In genomic region chr1:26350343-26350700, GRCh38 we compare ENCODE assay signal across 31 cellular contexts. TPM values are rescaled to one million over a fixed set of nuclear protein-coding genes. Genes with fewer than 3 reads are reported as not detected.
A peak's percentile ranks its signal among the peaks of the same experiment; 100 is the strongest.
DNase-seq lines count a peak whose midpoint lies in the region; ATAC-seq, FAIRE-seq and TF ChIP-seq lines count a peak whose summit lies in the region.
"Had no signal": no experiment of that assay in that cellular context is flagged by ENCODE, and none has a peak within 500 bp of the region (broad histone marks: within the 10 kb centered on the region; RNA-seq: fewer than 3 reads in every experiment).

No MANE protein-coding gene starts in this region.

- DNase-seq in GM23338 (ENCODE audit: low spot score) (no peak), PC-9 (no peak), esophagus squamous epithelium (lab: John Stamatoyannopoulos, UW) (no peak), neuronal stem cell (ENCODE audit: low spot score) (no peak), GM10248 (ENCODE audit: extremely low spot score) (no peak), frontal cortex (ENCODE audit: low spot score in 2 of 2) (no peak), SKM-1 treated with dmso at 0.1 percent for 144 hours (lab: John Stamatoyannopoulos, UW; ENCODE audit: unreplicated experiment) (no peak)
- DNase-seq: activated CD4-positive, alpha-beta T cell treated with anti-CD3 and anti-CD28 coated beads, Interleukin-2, amount 10 ng/mL, durations not matched to agents 7 days and 5 days; activated gamma-delta T cell treated with Interleukin-2 at 50 U/mL for 16 hours; activated T-cell treated with anti-CD3 and anti-CD28 coated beads, Interleukin-2, amount 50 U/mL, for 24 hours; caudate nucleus; cortex of kidney; head of caudate nucleus; mammary epithelial cell; MV-4-11; NCI-H1694; NCI-H2171 treated with DMSO at 0.1 percent for 48 hours; NCI-H524 treated with DMSO at 0.1 percent for 48 hours; NK-92 treated with Interleukin-12 subunit alpha and Interleukin-12 subunit beta, amount 100 ng/mL, for 24 hours; nucleus accumbens; psoas muscle; SIG-M5; stimulated activated naive CD8-positive, alpha-beta T cell treated with anti-CD3 and anti-CD28 coated beads, Interleukin-15, Interleukin-2, amounts not matched to agents 100 U/mL and 50 U/mL, for 24 hours; T-helper 9 cell; WERI-Rb-1 had no signal

- H3K9me3 Mint-ChIP-seq in GM23338, result no peaks in the 10 kb centered on the region
- H3K9me3 Mint-ChIP-seq: activated CD4-positive, alpha-beta T cell treated with anti-CD3 and anti-CD28 coated beads, Interleukin-2, amount 10 ng/mL, durations not matched to agents 7 days and 5 days; activated T-cell treated with anti-CD3 and anti-CD28 coated beads, Interleukin-2, amount 50 U/mL, for 24 hours had no signal

- H3K23ac ChIP-seq in neuronal stem cell (ENCODE audit: low read depth, low read length, poor library complexity), result no peak overlapping the region

- H3K27me3 ChIP-seq in GM23338 (ENCODE audit: insufficient read depth) (no peaks in the 10 kb centered on the region), PC-9 (ENCODE audit: insufficient read depth, low read depth) (no peaks in the 10 kb centered on the region), esophagus squamous epithelium (peaks cover 0 to 10% (median 0%) of the 10 kb centered on the region in 4 donors), neuronal stem cell (ENCODE audit: control insufficient read depth in 3 of 3, insufficient read depth in 3 of 3, low read depth in 1 of 3, low read length in 3 of 3) (no peaks in the 10 kb centered on the region)

- H2BK120ac ChIP-seq in neuronal stem cell (ENCODE audit: low read depth, low read length), result no peak overlapping the region

- no TSS peak for BruUV-seq in PC-9 (replicated peaks; lab: Mats Ljungman, UMichigan)

- ATAC-seq in GM23338, result no peak
- no peak for ATAC-seq in GM21447 (IDR thresholded peaks at IDR 0.05; ENCODE audit: unreplicated experiment)
- ATAC-seq: psoas muscle; stimulated activated naive CD8-positive, alpha-beta T cell treated with anti-CD3 and anti-CD28 coated beads, Interleukin-15, Interleukin-2, amounts not matched to agents 100 U/mL and 50 U/mL, for 24 hours had no signal

- intact Hi-C loops in PC-9 (cut with micrococcal nuclease; ENCODE audit: unreplicated experiment), result loop anchor here (10.0 kb wide), 1 partner anchor 514 kb away; the partner anchor contains the start of gene SFN
- intact Hi-C loops in esophagus squamous epithelium (cut with DNase I), result no loop called here

- H3K4me3 Mint-ChIP-seq in GM23338, result 0 out of 3 replicates have a peak overlapping the region, but pooled peaks have one; percentile 6
- H3K4me3 Mint-ChIP-seq: activated CD4-positive, alpha-beta T cell treated with anti-CD3 and anti-CD28 coated beads, Interleukin-2, amount 10 ng/mL, durations not matched to agents 7 days and 5 days; activated T-cell treated with anti-CD3 and anti-CD28 coated beads, Interleukin-2, amount 50 U/mL, for 24 hours had no signal

- no peaks in the 10 kb centered on the region for H3K36me3 Mint-ChIP-seq in GM23338 (ENCODE audit: low read depth)

- H3K79me2 ChIP-seq in GM23338 (replicated peaks; ENCODE audit: insufficient read depth), result no peaks in the 10 kb centered on the region
- H3K79me2 ChIP-seq in PC-9 (ENCODE audit: low read depth), result peaks cover 22% of the 10 kb centered on the region

- no peak overlapping the region for H3K4ac ChIP-seq in neuronal stem cell (ENCODE audit: low read length)

- H3K4me1 ChIP-seq in GM23338 (ENCODE audit: insufficient read depth) (peaks cover 16% of the 10 kb centered on the region), PC-9 (replicated peaks; ENCODE audit: insufficient read depth) (peaks cover 62% of the 10 kb centered on the region), esophagus squamous epithelium (peaks cover 14 to 63% (median 19%) of the 10 kb centered on the region in 3 donors), neuronal stem cell (ENCODE audit: control insufficient read depth in 2 of 2, insufficient read depth in 1 of 2, low read depth in 1 of 2, low read length in 2 of 2) (peaks cover 42 to 49% of the 10 kb centered on the region in 2 donors)
- H3K4me1 ChIP-seq: psoas muscle had no signal

- H3K9ac ChIP-seq in neuronal stem cell (ENCODE audit: low read depth, low read length, poor library complexity), result no peak overlapping the region

- H3K27ac Mint-ChIP-seq in GM23338, result peak overlapping the region; percentile 78; the same call in 1 of the 2 replicates
- H3K27ac Mint-ChIP-seq: activated CD4-positive, alpha-beta T cell treated with anti-CD3 and anti-CD28 coated beads, Interleukin-2, amount 10 ng/mL, durations not matched to agents 7 days and 5 days; activated T-cell treated with anti-CD3 and anti-CD28 coated beads, Interleukin-2, amount 50 U/mL, for 24 hours had no signal

- H3K4me2 ChIP-seq in GM23338 (peak overlapping the region; percentile 62), PC-9 (peak overlapping the region; percentile 73), neuronal stem cell (ENCODE audit: insufficient read depth, low read length, poor library complexity, severe bottlenecking) (no peak overlapping the region)

- CTCF ChIA-PET in PC-9 (lab: Charles Lee), result no interaction called here
- CTCF ChIA-PET in GM10248 (lab: Yijun Ruan, JAX), result interaction anchor here (1.5 to 5.5 kb wide), 2 partner anchors 14 to 65 kb away, joined by 6 to 30 read pairs; no protein-coding TSS in a partner anchor

- H2AK5ac ChIP-seq in neuronal stem cell (ENCODE audit: low read depth, low read length), result no peak overlapping the region

- H3F3A ChIP-seq in GM23338 (replicated peaks; ENCODE audit: low read depth), result no peaks in the 10 kb centered on the region; the same call in 1 of the 2 replicates
- H3F3A ChIP-seq in PC-9 (ENCODE audit: insufficient read depth, low read depth), result peaks cover 23% of the 10 kb centered on the region

- peaks cover 2% of the 10 kb centered on the region for H3K79me1 ChIP-seq in neuronal stem cell (ENCODE audit: low read depth, low read length)

- TF ChIP-seq POLR2A in esophagus squamous epithelium (IDR thresholded peaks at IDR 0.05), result no peak

- H2AFZ ChIP-seq in GM23338 (no peak overlapping the region), PC-9 (no peak overlapping the region), neuronal stem cell (ENCODE audit: low read length) (no peak overlapping the region)

- H3K9me3 ChIP-seq in PC-9 (ENCODE audit: insufficient read depth, low read depth) (no peaks in the 10 kb centered on the region), esophagus squamous epithelium (no peaks in the 10 kb centered on the region), neuronal stem cell (replicated peaks in 1 of 2; ENCODE audit: control insufficient read depth in 2 of 2, insufficient read depth in 1 of 2, low read depth in 1 of 2, low read length in 2 of 2) (no peaks in the 10 kb centered on the region)
- H3K9me3 ChIP-seq: psoas muscle, thoracic aorta had no signal

- no peak overlapping the region for H4K8ac ChIP-seq in neuronal stem cell (ENCODE audit: low read depth, low read length)

- H3K4me3 ChIP-seq in GM23338 (no peak overlapping the region), PC-9 (peak overlapping the region; percentile 46; the same call in 1 of the 2 replicates), esophagus squamous epithelium (peak overlapping the region in 2 of 4 donors; percentile 54 to 59), neuronal stem cell (ENCODE audit: low read length in 2 of 2) (no peak overlapping the region)
- H3K4me3 ChIP-seq: psoas muscle, thoracic aorta had no signal

- POLR2A ChIA-PET in PC-9 (lab: Charles Lee; ENCODE audit: unreplicated experiment) (interaction anchor here (0.5 to 0.6 kb wide), 2 partner anchors 25 to 71 kb away, joined by 3 to 4 read pairs; partner anchors contain the start of gene SH3BGRL3), GM10248 (lab: Yijun Ruan, JAX) (no interaction called here)

- no peak for FAIRE-seq in frontal cortex (lab: Jason Lieb, UNC)

- 61 to 94% methylated on average over 2 of the region's 2 CpGs for WGBS in esophagus squamous epithelium, 2 donors
- WGBS in neuronal stem cell (ENCODE audit: extremely low coverage in 2 of 2, insufficient read length in 2 of 2, insufficient replicate concordance in 1 of 2), 2 donors, result no CpG with 5 or more reads among the region's 2 CpGs

- no peak overlapping the region for H2BK12ac ChIP-seq in neuronal stem cell (ENCODE audit: low read length)

- H2BK5ac ChIP-seq in neuronal stem cell (ENCODE audit: low read length), result peak overlapping the region; percentile 8

- H3K14ac ChIP-seq in neuronal stem cell (ENCODE audit: low read length), result no peak overlapping the region

- H3K36me3 ChIP-seq in GM23338 (ENCODE audit: insufficient read depth), result no peaks in the 10 kb centered on the region
- no peaks in the 10 kb centered on the region for H3K36me3 ChIP-seq in PC-9 (ENCODE audit: low read depth)
- H3K36me3 ChIP-seq in esophagus squamous epithelium, result peaks cover 0 to 22% (median 8%) of the 10 kb centered on the region in 3 donors
- H3K36me3 ChIP-seq in neuronal stem cell (replicated peaks in 1 of 2; ENCODE audit: control insufficient read depth in 2 of 2, insufficient read depth in 2 of 2, low read length in 2 of 2), result peaks cover 0 to 2% of the 10 kb centered on the region in 2 donors
- H3K36me3 ChIP-seq: thoracic aorta, WERI-Rb-1 had no signal

- H3K9me2 ChIP-seq in GM23338 (ENCODE audit: insufficient read depth) (no peaks in the 10 kb centered on the region), PC-9 (ENCODE audit: insufficient read depth) (no peaks in the 10 kb centered on the region)

- H3K4me1 Mint-ChIP-seq in GM23338, result peaks cover 34% of the 10 kb centered on the region
- H3K4me1 Mint-ChIP-seq: activated CD4-positive, alpha-beta T cell treated with anti-CD3 and anti-CD28 coated beads, Interleukin-2, amount 10 ng/mL, durations not matched to agents 7 days and 5 days had no signal

- H3K27ac ChIP-seq in GM23338 (ENCODE audit: low read depth) (0 out of 2 replicates have a peak overlapping the region, but pooled peaks have one; percentile 82), PC-9 (peak overlapping the region; percentile 99), esophagus squamous epithelium (peak overlapping the region; percentile 85 to 95 (median 92)), neuronal stem cell (replicated peaks; ENCODE audit: low read length) (peak overlapping the region; percentile 37)
- H3K27ac ChIP-seq: psoas muscle, thoracic aorta, WERI-Rb-1 had no signal

- H3K18ac ChIP-seq in neuronal stem cell (ENCODE audit: low read length), result no peak overlapping the region

- H4K91ac ChIP-seq in neuronal stem cell (ENCODE audit: low read depth, low read length, poor library complexity), result no peak overlapping the region

- H2BK15ac ChIP-seq in neuronal stem cell (ENCODE audit: low read length), result no peak overlapping the region

- peaks cover 21% of the 10 kb centered on the region for H3K27me3 Mint-ChIP-seq in GM23338 (ENCODE audit: insufficient read depth, low read depth, poor library complexity)
- H3K27me3 Mint-ChIP-seq: activated CD4-positive, alpha-beta T cell treated with anti-CD3 and anti-CD28 coated beads, Interleukin-2, amount 10 ng/mL, durations not matched to agents 7 days and 5 days; activated T-cell treated with anti-CD3 and anti-CD28 coated beads, Interleukin-2, amount 50 U/mL, for 24 hours had no signal

- TF ChIP-seq CTCF in GM23338 (conservative IDR thresholded peaks at IDR 0.05; ENCODE audit: low read depth in 2 of 2) (no peak), PC-9 (conservative IDR thresholded peaks at IDR 0.05) (no peak), esophagus squamous epithelium (IDR thresholded peaks at IDR 0.05) (no peak), GM10248 (IDR thresholded peaks at IDR 0.05; ENCODE audit: control extremely low read depth, extremely low read depth, low read depth, missing control alignments) (no peak)

- H4K20me1 ChIP-seq in GM23338 (replicated peaks; ENCODE audit: insufficient read depth), result no peaks in the 10 kb centered on the region
- H4K20me1 ChIP-seq in PC-9 (ENCODE audit: insufficient read depth), result no peaks in the 10 kb centered on the region

RNA-seq across cellular contexts. Expression of gene CRYBG2, which starts 3.6 kb away (rescaled TPM):
- total RNA-seq in GM23338 (2014; rRNA removed; shearing (Covaris generic)), result 10.0 and 18.4 TPM in 2 replicates
- 17.6 and 19.4 TPM in 2 replicates for polyA plus RNA-seq in GM23338 (2016; fragmentation: Nextera tagmentation; extraction: Ambion mirVana)
- total RNA-seq in PC-9 (2021) (21.7 and 24.6 TPM in 2 replicates), esophagus squamous epithelium (100 to 1,000 TPM in 3 of 4 donors, 10 to 100 TPM in 1; 35.8 to 305 (median 122) TPM), frontal cortex (0.41 TPM)
- polyA plus RNA-seq in neuronal stem cell (2013, experiment 1 of 2), result 7.8 TPM
- 9.1 TPM for polyA plus RNA-seq in neuronal stem cell (2013, experiment 2 of 2)
- total RNA-seq: fibroblast of villous mesenchyme, thoracic aorta had no signal

RNA-seq across cellular contexts. Expression of gene ZNF683, which starts 22.2 kb away (rescaled TPM):
- total RNA-seq in GM23338 (2014; rRNA removed; shearing (Covaris generic)), result not detected in 2 replicates
- not detected in 2 replicates for polyA plus RNA-seq in GM23338 (2016; fragmentation: Nextera tagmentation; extraction: Ambion mirVana)
- total RNA-seq in PC-9 (2021), result not detected in 2 replicates
- total RNA-seq in esophagus squamous epithelium, result under 1 TPM in 2 of 4 donors, not detected in 2; 0.26 to 0.95 TPM
- not detected for polyA plus RNA-seq in neuronal stem cell (2013, experiment 1 of 2)
- polyA plus RNA-seq in neuronal stem cell (2013, experiment 2 of 2), result not detected
- total RNA-seq in frontal cortex, result not detected
- total RNA-seq: fibroblast of villous mesenchyme, HT-29, left colon, mammary epithelial cell, psoas muscle, thoracic aorta had no signal
- polyA plus RNA-seq: BJ, mammary epithelial cell had no signal

RNA-seq across cellular contexts. Expression of gene CD52, which starts 32.6 kb away (rescaled TPM):
- not detected in 2 replicates for total RNA-seq in GM23338 (2014; rRNA removed; shearing (Covaris generic))
- 7.3 and 9.6 TPM in 2 replicates for polyA plus RNA-seq in GM23338 (2016; fragmentation: Nextera tagmentation; extraction: Ambion mirVana)
- total RNA-seq in PC-9 (2021) (1.2 TPM in 1 of 2 replicates, not detected in the other), esophagus squamous epithelium (10 to 100 TPM in 2 of 4 donors, 1 to 10 TPM in 2; 1.9 to 22.1 (median 9.4) TPM), frontal cortex (not detected)
- polyA plus RNA-seq in neuronal stem cell (2013, experiment 1 of 2), result 2.2 TPM
- 1.7 TPM for polyA plus RNA-seq in neuronal stem cell (2013, experiment 2 of 2)
- total RNA-seq: fibroblast of villous mesenchyme, mammary epithelial cell had no signal
- polyA plus RNA-seq: BJ had no signal

RNA-seq across cellular contexts. Expression of gene UBXN11, which starts 43.9 kb away (rescaled TPM):
- total RNA-seq in GM23338 (2014; rRNA removed; shearing (Covaris generic)), result 8.0 and 9.4 TPM in 2 replicates
- polyA plus RNA-seq in GM23338 (2016; fragmentation: Nextera tagmentation; extraction: Ambion mirVana), result 7.3 and 8.3 TPM in 2 replicates
- total RNA-seq in PC-9 (2021), result 57.2 and 59.9 TPM in 2 replicates
- total RNA-seq in esophagus squamous epithelium, result 1 to 10 TPM; 3.2 to 9.2 (median 3.7) TPM
- polyA plus RNA-seq in neuronal stem cell (2013, experiment 1 of 2), result 14.9 TPM
- polyA plus RNA-seq in neuronal stem cell (2013, experiment 2 of 2), result 13.6 TPM
- total RNA-seq in frontal cortex, result 4.1 TPM

Comparison
In these comparisons a context has a peak if more than half of its experiments do, and no peak if none do; other contexts are left out.
1. H3K27ac ChIP-seq: peak in every context shown above with its lines; median percentile 99 in PC-9; 92 in esophagus squamous epithelium; 82 in GM23338; 37 in neuronal stem cell.